23 cellular contexts compared by ENCODE assay signal in the genomic region with DNA sequence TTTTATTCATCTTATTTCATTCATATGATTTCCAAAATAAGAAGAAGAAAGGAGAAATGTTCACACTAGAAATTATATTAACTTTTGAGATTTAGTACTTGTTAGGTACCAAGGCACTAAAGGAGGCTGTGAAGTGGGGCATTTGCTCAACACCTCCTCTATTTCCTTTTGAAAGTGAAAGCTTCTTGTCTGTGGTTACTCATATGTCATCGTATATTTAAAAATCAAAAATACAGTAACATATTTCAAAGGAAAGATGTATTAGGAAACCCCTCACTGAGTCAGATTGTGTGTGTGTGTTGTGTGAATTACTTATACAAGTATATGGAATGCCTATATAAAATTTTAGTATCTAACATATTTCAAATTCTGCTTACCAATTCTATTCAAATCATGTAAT.
DNase-seq lines count a peak whose midpoint lies in the region; ATAC-seq and TF ChIP-seq lines count a peak whose summit lies in the region.
"Had no signal": no experiment of that assay in that cellular context is flagged by ENCODE, and none has a peak within 500 bp of the region (broad histone marks: within the 10 kb centered on the region; RNA-seq: fewer than 3 reads in every experiment).

No MANE protein-coding gene starts in this region.

- CTCF ChIA-PET in PC-3 (lab: Charles Lee): no interaction called here
- CTCF ChIA-PET in HEK293T (lab: Yijun Ruan, JAX): no interaction called here

- H3K27me3 Mint-ChIP-seq in CD4-positive, CD25-positive, alpha-beta regulatory T cell: peaks cover 5% of the 10 kb centered on the region
- H3K27me3 Mint-ChIP-seq: progenitor cell of endocrine pancreas; stimulated activated naive B cell treated with anti-CD40 and anti-IgM and Interleukin-4, amounts not matched to agents 10 μg/mL and 1 μg/mL and 100 μg/mL, for 72 hours had no signal

- no peaks in the 10 kb centered on the region for H3K27me3 ChIP-seq in CD4-positive, CD25-positive, alpha-beta regulatory T cell (ENCODE audit: control insufficient read depth, insufficient read depth, low read length)
- H3K27me3 ChIP-seq in PC-3 (ENCODE audit: low read length) (no peaks in the 10 kb centered on the region), right lobe of liver (no peaks in the 10 kb centered on the region)
- H3K27me3 ChIP-seq: heart right ventricle, tibial artery had no signal

- no peaks in the 10 kb centered on the region for H3F3A ChIP-seq in PC-3 (ENCODE audit: low read length, unreplicated experiment)

- TF ChIP-seq POLR2A in right lobe of liver (IDR thresholded peaks at IDR 0.05): no peak

- BruUV-seq in PC-3 (replicated peaks; lab: Mats Ljungman, UMichigan): no TSS peak

- peak in 1 of 2 donors; percentile 31 for ATAC-seq in CD4-positive, CD25-positive, alpha-beta regulatory T cell (ENCODE audit: low read depth in 2 of 2)
- ATAC-seq in GM21717 (IDR thresholded peaks at IDR 0.05; ENCODE audit: unreplicated experiment) (peak; percentile 63), PC-3 (no peak), right lobe of liver (no peak), GM21786 (IDR thresholded peaks at IDR 0.05; ENCODE audit: unreplicated experiment) (no peak)
- ATAC-seq: HCT116; heart right ventricle; left lobe of liver; stimulated activated naive B cell treated with anti-CD40 and anti-IgM and Interleukin-4, amounts not matched to agents 10 μg/mL and 1 μg/mL and 100 μg/mL, for 72 hours had no signal

- no peak overlapping the region for H3K27ac Mint-ChIP-seq in CD4-positive, CD25-positive, alpha-beta regulatory T cell
- H3K27ac Mint-ChIP-seq: brain; nephron progenitor cell; progenitor cell of endocrine pancreas; stimulated activated naive B cell treated with anti-CD40 and anti-IgM and Interleukin-4, amounts not matched to agents 10 μg/mL and 1 μg/mL and 100 μg/mL, for 72 hours had no signal

- H3K4me1 Mint-ChIP-seq in CD4-positive, CD25-positive, alpha-beta regulatory T cell: peaks cover 0 to 7% (median 1%) of the 10 kb centered on the region in 4 donors
- H3K4me1 Mint-ChIP-seq: brain; stimulated activated naive B cell treated with anti-CD40 and anti-IgM and Interleukin-4, amounts not matched to agents 10 μg/mL and 1 μg/mL and 100 μg/mL, for 72 hours had no signal

- no peak overlapping the region for H2AFZ ChIP-seq in PC-3 (ENCODE audit: low read length)

- peak overlapping the region in 3 of 4 donors; percentile 7 to 51 (median 42) for H3K4me3 Mint-ChIP-seq in CD4-positive, CD25-positive, alpha-beta regulatory T cell
- H3K4me3 Mint-ChIP-seq: brain; nephron progenitor cell; stimulated activated naive B cell treated with anti-CD40 and anti-IgM and Interleukin-4, amounts not matched to agents 10 μg/mL and 1 μg/mL and 100 μg/mL, for 72 hours had no signal

- no peak overlapping the region for H3K4me2 ChIP-seq in PC-3 (ENCODE audit: low read length)

- H3K9ac ChIP-seq in PC-3 (ENCODE audit: low read length): no peak overlapping the region

- POLR2A ChIA-PET in PC-3 (lab: Charles Lee; ENCODE audit: unreplicated experiment): no interaction called here
- POLR2A ChIA-PET in HEK293T (lab: Yijun Ruan, JAX): no interaction called here

- H3K79me2 ChIP-seq in PC-3 (ENCODE audit: low read length): no peaks in the 10 kb centered on the region

- no peaks in the 10 kb centered on the region for H3K36me3 Mint-ChIP-seq in CD4-positive, CD25-positive, alpha-beta regulatory T cell
- H3K36me3 Mint-ChIP-seq: brain; stimulated activated naive B cell treated with anti-CD40 and anti-IgM and Interleukin-4, amounts not matched to agents 10 μg/mL and 1 μg/mL and 100 μg/mL, for 72 hours had no signal

- no peaks in the 10 kb centered on the region for H3K9me2 ChIP-seq in PC-3 (replicated peaks; ENCODE audit: low read length)

- WGBS in right lobe of liver (ENCODE audit: insufficient coverage, low coverage, low lambda C conversion rate, missing lambda C conversion rate): 68% methylated on average over 1 of the region's 1 CpG

- DNase-seq in CD4-positive, CD25-positive, alpha-beta regulatory T cell: peak in 1 of 3 donors; percentile 24
- DNase-seq in PC-3 (peak; percentile 13), epithelial cell of esophagus (ENCODE audit: low read depth) (peak; percentile 1), right lobe of liver (no peak), HEK293T (ENCODE audit: extremely low spot score) (no peak)
- DNase-seq: COR-L47; heart right ventricle; midbrain; NCI-H1694; NCI-H2227 treated with DMSO at 0.1 percent for 48 hours; NCI-H748 treated with DMSO at 0.1 percent for 48 hours; nephron progenitor cell; SHP77 treated with DMSO at 0.1 percent for 48 hours; stimulated activated CD4-positive, alpha-beta T cell treated with anti-CD3 and anti-CD28 coated beads, Interleukin-1b, Interleukin-23, amount 100 ng/mL, for 48 hours; stimulated activated naive B cell treated with anti-CD40 and anti-IgM and Interleukin-4, amounts not matched to agents 10 μg/mL and 1 μg/mL and 100 μg/mL, for 72 hours; tibial artery had no signal

- H3K9me3 Mint-ChIP-seq in CD4-positive, CD25-positive, alpha-beta regulatory T cell: peaks cover 0 to 7% (median 0%) of the 10 kb centered on the region in 7 donors
- H3K9me3 Mint-ChIP-seq: nephron progenitor cell had no signal

- TF ChIP-seq CTCF in PC-3 (conservative IDR thresholded peaks at IDR 0.05; ENCODE audit: low read depth, low read length) (no peak), epithelial cell of esophagus (IDR thresholded peaks at IDR 0.05; ENCODE audit: insufficient read depth, low read depth, low read length, missing control alignments) (no peak), right lobe of liver (IDR thresholded peaks at IDR 0.05) (no peak)

- H3K4me3 ChIP-seq in CD4-positive, CD25-positive, alpha-beta regulatory T cell (ENCODE audit: low read depth, low read length): no peak overlapping the region
- H3K4me3 ChIP-seq in PC-3 (ENCODE audit: low read length) (no peak overlapping the region), epithelial cell of esophagus (ENCODE audit: low read length) (no peak overlapping the region), right lobe of liver (no peak overlapping the region)
- H3K4me3 ChIP-seq: heart right ventricle, tibial artery had no signal

- intact Hi-C loops in PC-3 (cut with micrococcal nuclease) (no loop called here), right lobe of liver (cut with DNase I) (no loop called here)

- no peaks in the 10 kb centered on the region for H4K20me1 ChIP-seq in PC-3 (ENCODE audit: low read length)

- H3K9me3 ChIP-seq in CD4-positive, CD25-positive, alpha-beta regulatory T cell (ENCODE audit: control insufficient read depth in 2 of 2, low read length in 2 of 2): no peaks in the 10 kb centered on the region
- H3K9me3 ChIP-seq in PC-3 (ENCODE audit: low read length) (no peaks in the 10 kb centered on the region), right lobe of liver (no peaks in the 10 kb centered on the region)
- H3K9me3 ChIP-seq: heart right ventricle, tibial artery had no signal

- H3K4me1 ChIP-seq in CD4-positive, CD25-positive, alpha-beta regulatory T cell (ENCODE audit: control insufficient read depth, insufficient read depth, low read length, poor library complexity, severe bottlenecking): no peaks in the 10 kb centered on the region
- H3K4me1 ChIP-seq in PC-3 (ENCODE audit: insufficient read depth, low read length) (no peaks in the 10 kb centered on the region), right lobe of liver (no peaks in the 10 kb centered on the region)
- H3K4me1 ChIP-seq: heart right ventricle, tibial artery had no signal

- no peak overlapping the region for H3K27ac ChIP-seq in CD4-positive, CD25-positive, alpha-beta regulatory T cell (ENCODE audit: insufficient read depth, low read length, poor library complexity, severe bottlenecking)
- H3K27ac ChIP-seq in PC-3 (ENCODE audit: low read length) (no peak overlapping the region), right lobe of liver (no peak overlapping the region)
- H3K27ac ChIP-seq: heart right ventricle, HL-60, tibial artery had no signal

- no peaks in the 10 kb centered on the region for H3K36me3 ChIP-seq in CD4-positive, CD25-positive, alpha-beta regulatory T cell (ENCODE audit: control insufficient read depth, insufficient read depth, low read length)
- H3K36me3 ChIP-seq in PC-3 (ENCODE audit: low read depth, low read length) (no peaks in the 10 kb centered on the region), right lobe of liver (no peaks in the 10 kb centered on the region)
- H3K36me3 ChIP-seq: heart right ventricle, tibial artery had no signal

TF ChIP-seq in HEK293T, 16 proteins besides CTCF, POLR2A, EP300 and RAD21:
- no peak for TF ChIP-seq SP1 (IDR thresholded peaks at IDR 0.05)
- no peak for TF ChIP-seq CTBP1 (IDR thresholded peaks at IDR 0.05; ENCODE audit: borderline replicate concordance)
- TF ChIP-seq ELF4 (IDR thresholded peaks at IDR 0.05): no peak
- TF ChIP-seq SUZ12 (IDR thresholded peaks at IDR 0.05): no peak
- no peak for TF ChIP-seq BHLHE40 (IDR thresholded peaks at IDR 0.05; ENCODE audit: borderline replicate concordance)
- TF ChIP-seq, protein P1, sequence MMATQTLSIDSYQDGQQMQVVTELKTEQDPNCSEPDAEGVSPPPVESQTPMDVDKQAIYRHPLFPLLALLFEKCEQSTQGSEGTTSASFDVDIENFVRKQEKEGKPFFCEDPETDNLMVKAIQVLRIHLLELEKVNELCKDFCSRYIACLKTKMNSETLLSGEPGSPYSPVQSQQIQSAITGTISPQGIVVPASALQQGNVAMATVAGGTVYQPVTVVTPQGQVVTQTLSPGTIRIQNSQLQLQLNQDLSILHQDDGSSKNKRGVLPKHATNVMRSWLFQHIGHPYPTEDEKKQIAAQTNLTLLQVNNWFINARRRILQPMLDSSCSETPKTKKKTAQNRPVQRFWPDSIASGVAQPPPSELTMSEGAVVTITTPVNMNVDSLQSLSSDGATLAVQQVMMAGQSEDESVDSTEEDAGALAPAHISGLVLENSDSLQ (IDR thresholded peaks at IDR 0.05): no peak
- no peak for TF ChIP-seq TARDBP (IDR thresholded peaks at IDR 0.05)
TF ChIP-seq in HEK293T: peak in this region for 0.

Comparison
In these comparisons a context has a peak if more than half of its experiments do, and no peak if none do; other contexts are left out.
1. DNase-seq: peak in PC-3 (single experiment) and epithelial cell of esophagus (single experiment); none in right lobe of liver (0 of 3) and HEK293T (single experiment).